Comparison of ENCODE assay signal across 8 cellular contexts in genomic region chrX:75273483-75273882, GRCh38. TPM values are rescaled to one million over a fixed set of nuclear protein-coding genes. Genes with fewer than 3 reads are reported as not detected.
DNase-seq lines count a peak whose midpoint lies in the region; ATAC-seq and TF ChIP-seq lines count a peak whose summit lies in the region.

No MANE protein-coding gene starts in this region.

- H3K36me3 ChIP-seq in BE2C: no peaks in the 10 kb centered on the region
- H3K36me3 ChIP-seq in brain microvascular endothelial cell (replicated peaks): no peaks in the 10 kb centered on the region

- H3K4me1 Mint-ChIP-seq in type B pancreatic cell (ENCODE audit: unreplicated experiment): no peaks in the 10 kb centered on the region

- no peak overlapping the region for H3K27ac ChIP-seq in brain microvascular endothelial cell

- no peaks in the 10 kb centered on the region for H3K9me3 Mint-ChIP-seq in type B pancreatic cell

- H3K4me3 ChIP-seq in BE2C (ENCODE audit: low read depth, low read length) (peak overlapping the region; percentile 79), brain microvascular endothelial cell (ENCODE audit: low read depth, low read length) (peak overlapping the region; percentile 80), lower leg skin (ENCODE audit: low read depth, poor library complexity, severe bottlenecking) (peak overlapping the region; percentile 58)
- peak overlapping the region; percentile 87 for H3K4me3 ChIP-seq in Jurkat, Clone E6-1 (ENCODE audit: low read length)

- in situ Hi-C loops in brain microvascular endothelial cell (cut with HindIII; ENCODE audit: low pct_ligation_motif_present, low sequenced_read_pairs): no loop called here

- POLR2A ChIA-PET in GM10248 (lab: Yijun Ruan, JAX): no interaction called here

- peak overlapping the region; percentile 97 for H3K4me3 Mint-ChIP-seq in type B pancreatic cell

- TF ChIP-seq CTCF in BE2C (IDR thresholded peaks at IDR 0.05; ENCODE audit: low read depth, low read length) (no peak), brain microvascular endothelial cell (IDR thresholded peaks at IDR 0.05; ENCODE audit: low read depth, low read length, missing control alignments) (no peak), lower leg skin (IDR thresholded peaks at IDR 0.05) (no peak), type B pancreatic cell (conservative IDR thresholded peaks at IDR 0.05) (no peak), GM10248 (IDR thresholded peaks at IDR 0.05; ENCODE audit: control extremely low read depth, extremely low read depth, low read depth, missing control alignments) (no peak)

- no peaks in the 10 kb centered on the region for H3K9me3 ChIP-seq in BE2C

- H3K27me3 ChIP-seq in BE2C: no peaks in the 10 kb centered on the region
- no peaks in the 10 kb centered on the region for H3K27me3 ChIP-seq in brain microvascular endothelial cell (replicated peaks)

- peak; percentile 11 for ATAC-seq in GM19397 (IDR thresholded peaks at IDR 0.05; ENCODE audit: unreplicated experiment)

- H3K36me3 Mint-ChIP-seq in type B pancreatic cell: no peaks in the 10 kb centered on the region

- H3K27ac Mint-ChIP-seq in type B pancreatic cell: peak overlapping the region; percentile 92

- H3K4me1 ChIP-seq in BE2C: no peaks in the 10 kb centered on the region

- CTCF ChIA-PET in GM10248 (lab: Yijun Ruan, JAX): interaction anchor here (1.2 to 1.8 kb wide), 3 partner anchors 12 to 349 kb away, joined by 3 to 4 read pairs (median 3); partner anchors contain the start of gene NEXMIF

- intact Hi-C loops in lower leg skin (cut with DNase I; ENCODE audit: low total_unique reads): no loop called here

- H3K27me3 Mint-ChIP-seq in type B pancreatic cell: no peaks in the 10 kb centered on the region

- 21 to 46% methylated on average over 7 of the region's 7 CpGs for WGBS in lower leg skin, 2 donors

- no peak for DNase-seq in BE2C
- no peak for DNase-seq in Jurkat, Clone E6-1 (ENCODE audit: low read depth, low spot score)
- peak; percentile 1 for DNase-seq in brain microvascular endothelial cell
- DNase-seq in lower leg skin (ENCODE audit: low spot score in 2 of 2): no peak
- no peak for DNase-seq in type B pancreatic cell (ENCODE audit: extremely low spot score, unreplicated experiment)
- no peak for DNase-seq in GM10248 (ENCODE audit: extremely low spot score)
- DNase-seq in H4 (ENCODE audit: low spot score): no peak

- TF ChIP-seq POLR2A in lower leg skin (IDR thresholded peaks at IDR 0.05): no peak

RNA-seq across cellular contexts. Expression of gene UPRT, which starts 0.4 kb away (rescaled TPM):
- polyA plus RNA-seq in BE2C (2012; ENCODE audit: insufficient read depth, insufficient read length, low read depth): 6.1 TPM
- 9.8 TPM for polyA plus RNA-seq in Jurkat, Clone E6-1 (2012; ENCODE audit: insufficient read depth, insufficient read length)
- total RNA-seq in lower leg skin: 10 to 100 TPM in 1 of 4 donors, 1 to 10 TPM in 3; 6.5 to 11.4 (median 8.6) TPM
- 11.5 and 13.1 TPM in 2 replicates for total RNA-seq in type B pancreatic cell (ENCODE audit: low replicate concordance)
- 12.3 and 27.2 TPM in 2 replicates for total RNA-seq in H4 (2014; rRNA removed; shearing (Covaris generic))
